Comparison of ENCODE assay signal across 8 cellular contexts in the genomic region with DNA sequence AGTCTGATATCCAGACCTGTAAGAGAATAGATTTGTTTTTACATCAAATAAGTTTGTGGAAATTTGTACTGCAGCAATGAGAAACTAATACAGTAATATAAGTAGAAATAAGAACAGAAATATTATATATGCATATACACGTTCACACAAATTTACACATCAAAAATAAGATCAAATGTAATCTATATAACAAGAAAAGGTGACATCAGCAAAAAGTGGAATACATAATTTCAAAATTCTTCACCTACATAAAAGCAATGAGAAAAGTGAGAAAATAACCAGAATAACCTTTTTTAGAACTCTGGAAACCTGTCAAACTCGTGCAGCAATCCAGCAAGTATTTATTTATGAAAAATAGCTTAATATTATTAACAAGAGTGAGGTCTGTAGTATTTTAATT.
"Had no signal": no experiment of that assay in that cellular context is flagged by ENCODE, and none has a peak within 500 bp of the region (broad histone marks: within the 10 kb centered on the region; RNA-seq: fewer than 3 reads in every experiment).

No MANE protein-coding gene starts in this region.

- H3K4me3 ChIP-seq: GM23338 had no signal

- H3K4me2 ChIP-seq: GM23338 had no signal

- ATAC-seq: GM23338 had no signal

- H3K27ac Mint-ChIP-seq: GM23338, H9, IgD-negative memory B cell had no signal

- H2AFZ ChIP-seq: GM23338 had no signal

- H3K36me3 Mint-ChIP-seq: IgD-negative memory B cell had no signal

- DNase-seq: H9, HCEC 1CT, KG1 had no signal

- H3K4me3 Mint-ChIP-seq: GM23338, H9, IgD-negative memory B cell had no signal

- FAIRE-seq: H1, H54, HTR-8/SVneo had no signal

- H3K4me1 Mint-ChIP-seq: GM23338, H9, IgD-negative memory B cell had no signal
